Comparison of ENCODE assay signal across 27 cellular contexts in genomic region chr7:24057243-24057642, GRCh38.
A peak's percentile ranks its signal among the peaks of the same experiment; 100 is the strongest.
DNase-seq lines count a peak whose midpoint lies in the region; ATAC-seq and TF ChIP-seq lines count a peak whose summit lies in the region.
"Had no signal": no experiment of that assay in that cellular context is flagged by ENCODE, and none has a peak within 500 bp of the region (broad histone marks: within the 10 kb centered on the region; RNA-seq: fewer than 3 reads in every experiment).

No MANE protein-coding gene starts in this region.

- no peak overlapping the region for H2BK15ac ChIP-seq in H9 (ENCODE audit: low read depth, low read length)

- H3K4me1 Mint-ChIP-seq in Calu3 (ENCODE audit: low read depth, unreplicated experiment): peaks cover 30% of the 10 kb centered on the region
- H3K4me1 Mint-ChIP-seq in H9: peaks cover 14 to 27% of the 10 kb centered on the region in 2 experiments
- H3K4me1 Mint-ChIP-seq in activated T-cell treated with anti-CD3 and anti-CD28 coated beads, Interleukin-2, amount 50 U/mL, for 72 hours (ENCODE audit: low read depth): no peaks in the 10 kb centered on the region
- H3K4me1 Mint-ChIP-seq: naive B cell; stimulated activated naive B cell treated with anti-CD40 and anti-IgM and Interleukin-4, amounts not matched to agents 10 μg/mL and 1 μg/mL and 100 μg/mL, for 72 hours had no signal

- H4K91ac ChIP-seq in H9 (ENCODE audit: insufficient read length, low read depth, low read length): no peak overlapping the region

- H3K36me3 Mint-ChIP-seq in Calu3 (ENCODE audit: insufficient read depth, unreplicated experiment) (no peaks in the 10 kb centered on the region), H9 (ENCODE audit: insufficient read depth in 1 of 3, low read depth in 3 of 3) (no peaks in the 10 kb centered on the region; a peak in 1 of 7 replicates)
- H3K36me3 Mint-ChIP-seq in activated T-cell treated with anti-CD3 and anti-CD28 coated beads, Interleukin-2, amount 50 U/mL, for 72 hours (ENCODE audit: insufficient read depth in 2 of 2): no peaks in the 10 kb centered on the region
- H3K36me3 Mint-ChIP-seq: CD4-positive, CD25-positive, alpha-beta regulatory T cell; naive B cell; stimulated activated naive B cell treated with anti-CD40 and anti-IgM and Interleukin-4, amounts not matched to agents 10 μg/mL and 1 μg/mL and 100 μg/mL, for 72 hours had no signal

- H3K18ac ChIP-seq in H9 (ENCODE audit: insufficient read length, low read depth, low read length): no peak overlapping the region

- no peak overlapping the region for H3K23ac ChIP-seq in H9 (ENCODE audit: insufficient read length, low read depth, low read length)

- no peak overlapping the region for H3K4me3 ChIP-seq in epithelial cell of proximal tubule (ENCODE audit: low read depth, low read length)
- H3K4me3 ChIP-seq: heart right ventricle had no signal

- TF ChIP-seq CTCF in Calu3 (IDR thresholded peaks at IDR 0.05; ENCODE audit: unreplicated experiment) (peak; percentile 50), H9 (conservative IDR thresholded peaks at IDR 0.05) (peak; percentile 37; the same call in 2 of the 3 replicates), epithelial cell of proximal tubule (conservative IDR thresholded peaks at IDR 0.05; ENCODE audit: low read depth, low read length) (peak; percentile 13)

- H2BK120ac ChIP-seq in H9 (ENCODE audit: low read depth, low read length, poor library complexity, severe bottlenecking): no peak overlapping the region

- no peaks in the 10 kb centered on the region for H3K79me2 ChIP-seq in H9 (ENCODE audit: insufficient read depth, low read length)

- H3K4me1 ChIP-seq in H9 (ENCODE audit: insufficient read depth, low read length): peaks cover 2% of the 10 kb centered on the region; the same call in 1 of the 2 replicates
- H3K4me1 ChIP-seq: heart right ventricle had no signal

- no peak overlapping the region for H3K4me2 ChIP-seq in H9 (ENCODE audit: insufficient read depth, insufficient read length, low read length)

- H3K79me1 ChIP-seq in H9 (ENCODE audit: insufficient read depth, low read depth, low read length, poor library complexity, severe bottlenecking): no peaks in the 10 kb centered on the region

- H3K56ac ChIP-seq in H9 (ENCODE audit: insufficient read length, low read depth, low read length): no peak overlapping the region

- no peak overlapping the region for H2BK12ac ChIP-seq in H9 (ENCODE audit: insufficient read length, low read depth, low read length)

- H2BK5ac ChIP-seq in H9 (ENCODE audit: insufficient read length, low read length): no peak overlapping the region

- no peak overlapping the region for H3T11ph ChIP-seq in H9 (ENCODE audit: low read length)

- H3K23me2 ChIP-seq in H9 (ENCODE audit: insufficient read length, low read depth, low read length, poor library complexity, severe bottlenecking): no peaks in the 10 kb centered on the region

- H3K27ac Mint-ChIP-seq in Calu3 (ENCODE audit: unreplicated experiment) (no peak overlapping the region), H9 (no peak overlapping the region)
- H3K27ac Mint-ChIP-seq in activated T-cell treated with anti-CD3 and anti-CD28 coated beads, Interleukin-2, amount 50 U/mL, for 72 hours: no peak overlapping the region
- H3K27ac Mint-ChIP-seq: CD4-positive, CD25-positive, alpha-beta regulatory T cell; naive B cell; stimulated activated naive B cell treated with anti-CD40 and anti-IgM and Interleukin-4, amounts not matched to agents 10 μg/mL and 1 μg/mL and 100 μg/mL, for 72 hours had no signal

- no peak overlapping the region for H3K4me3 Mint-ChIP-seq in Calu3 (ENCODE audit: low read depth, unreplicated experiment)
- no peak overlapping the region for H3K4me3 Mint-ChIP-seq in H9
- no peak overlapping the region for H3K4me3 Mint-ChIP-seq in activated T-cell treated with anti-CD3 and anti-CD28 coated beads, Interleukin-2, amount 50 U/mL, for 72 hours
- H3K4me3 Mint-ChIP-seq: CD4-positive, CD25-positive, alpha-beta regulatory T cell; naive B cell; stimulated activated naive B cell treated with anti-CD40 and anti-IgM and Interleukin-4, amounts not matched to agents 10 μg/mL and 1 μg/mL and 100 μg/mL, for 72 hours had no signal

- intact Hi-C loops in Calu3 (cut with micrococcal nuclease; ENCODE audit: unreplicated experiment): no loop called here

- DNase-seq in Calu3: no peak
- DNase-seq in H9: no peak
- peak; percentile 61 for DNase-seq in SK-MEL-5 (ENCODE audit: low read depth, low spot score)
- DNase-seq in epithelial cell of proximal tubule (ENCODE audit: low read depth): no peak
- DNase-seq in HUDEP-2 (lab: John Stamatoyannopoulos, UW; ENCODE audit: unreplicated experiment in 76 of 76): no peak
- no peak for DNase-seq in activated T-cell treated with anti-CD3 and anti-CD28 coated beads, Interleukin-2, amount 50 U/mL, for 72 hours
- DNase-seq: activated CD4-positive, alpha-beta T cell treated with anti-CD3 and anti-CD28 coated beads for 1 hour; activated naive CD4-positive, alpha-beta T cell treated with Interleukin-2 at 50 U/mL for 16 hours; activated T-cell treated with anti-CD3 and anti-CD28 coated beads, Interleukin-2, amount 50 U/mL, for 1 hour; amniotic stem cell; caudate nucleus; CD4-positive, CD25-positive, alpha-beta regulatory T cell; dermis blood vessel endothelial cell; DMS153; GDM1; H7; heart right ventricle; naive B cell; NCI-H1417 treated with DMSO at 0.1 percent for 48 hours; NCI-H2107; NCI-H524; nucleus accumbens; small intestine; stimulated activated naive B cell treated with anti-CD40 and anti-IgM and Interleukin-4, amounts not matched to agents 10 μg/mL and 1 μg/mL and 100 μg/mL, for 72 hours had no signal

- H3K27me3 Mint-ChIP-seq in Calu3 (ENCODE audit: unreplicated experiment) (peaks cover 88% of the 10 kb centered on the region), H9 (ENCODE audit: low read depth) (no peaks in the 10 kb centered on the region)
- H3K27me3 Mint-ChIP-seq in activated T-cell treated with anti-CD3 and anti-CD28 coated beads, Interleukin-2, amount 50 U/mL, for 72 hours (ENCODE audit: low read depth): peaks cover 26% of the 10 kb centered on the region
- H3K27me3 Mint-ChIP-seq: CD4-positive, CD25-positive, alpha-beta regulatory T cell had no signal

- H4K8ac ChIP-seq in H9 (replicated peaks; ENCODE audit: insufficient read length, low read depth, low read length): no peak overlapping the region

- in situ Hi-C loops in SK-MEL-5 (cut with HindIII; ENCODE audit: low pct_unique_long_range_greater_than_20kb, low sequenced_read_pairs): no loop called here

- H4K20me1 ChIP-seq in H9 (ENCODE audit: control insufficient read depth, insufficient read depth, insufficient read length): no peaks in the 10 kb centered on the region

- H3K9me3 Mint-ChIP-seq in Calu3 (ENCODE audit: low read depth, unreplicated experiment): no peaks in the 10 kb centered on the region
- H3K9me3 Mint-ChIP-seq in H9: peaks cover 0 to 6% of the 10 kb centered on the region in 2 experiments; a peak in 2 of 5 replicates
- no peaks in the 10 kb centered on the region for H3K9me3 Mint-ChIP-seq in activated T-cell treated with anti-CD3 and anti-CD28 coated beads, Interleukin-2, amount 50 U/mL, for 72 hours
- H3K9me3 Mint-ChIP-seq: stimulated activated naive B cell treated with anti-CD40 and anti-IgM and Interleukin-4, amounts not matched to agents 10 μg/mL and 1 μg/mL and 100 μg/mL, for 72 hours had no signal

- no peak overlapping the region for H3K9ac ChIP-seq in H9 (ENCODE audit: extremely low read depth, insufficient read length, low read length)

- H3K9me3 ChIP-seq in H9 (ENCODE audit: control insufficient read depth, low read depth, low read length): no peaks in the 10 kb centered on the region

- H4K5ac ChIP-seq in H9 (ENCODE audit: insufficient read length, low read depth, low read length): no peak overlapping the region

- no peak overlapping the region for H2AFZ ChIP-seq in H9 (ENCODE audit: low read length)

- no peaks in the 10 kb centered on the region for H3K27me3 ChIP-seq in H9 (ENCODE audit: insufficient read depth, low read length)

- ATAC-seq in HG02610 (IDR thresholded peaks at IDR 0.05; ENCODE audit: unreplicated experiment) (no peak), GM21381 (IDR thresholded peaks at IDR 0.05; ENCODE audit: unreplicated experiment) (no peak)
- no peak for ATAC-seq in activated T-cell treated with anti-CD3 and anti-CD28 coated beads, Interleukin-2, amount 50 U/mL, for 72 hours (replicated peaks in 1 of 2)
- ATAC-seq: heart right ventricle; Right ventricle myocardium inferior; stimulated activated naive B cell treated with anti-CD40 and anti-IgM and Interleukin-4, amounts not matched to agents 10 μg/mL and 1 μg/mL and 100 μg/mL, for 72 hours had no signal

- H3K14ac ChIP-seq in H9 (ENCODE audit: insufficient read depth, low read length): no peak overlapping the region

- H2BK20ac ChIP-seq in H9 (ENCODE audit: low read depth, low read length, poor library complexity, severe bottlenecking): no peak overlapping the region

- no peak overlapping the region for H2AK5ac ChIP-seq in H9 (ENCODE audit: insufficient read length, low read length)

- H3K27ac ChIP-seq in H9 (ENCODE audit: insufficient read length, low read depth, low read length): no peak overlapping the region
- H3K27ac ChIP-seq: heart right ventricle had no signal

- BruUV-seq in Calu3 (replicated peaks; lab: Mats Ljungman, UMichigan): no TSS peak

- no peak overlapping the region for H3K4ac ChIP-seq in H9 (ENCODE audit: low read depth, low read length)

- CTCF ChIA-PET in Calu3 (lab: Charles Lee): interaction anchor here (1.6 kb wide), 1 partner anchor 9 kb away, joined by 4 read pairs; no protein-coding TSS in a partner anchor

- no CpG with 5 or more reads among the region's 2 CpGs for WGBS in H9 (ENCODE audit: extremely low coverage, insufficient read length, low lambda C conversion rate)
